In genomic region chr12:6462234-6462995, GRCh38 we compare ENCODE assay signal across 11 cellular contexts. TPM values are rescaled to one million over a fixed set of nuclear protein-coding genes. Genes with fewer than 3 reads are reported as not detected.
DNase-seq lines count a peak whose midpoint lies in the region; ATAC-seq, FAIRE-seq and TF ChIP-seq lines count a peak whose summit lies in the region.
"Had no signal": no experiment of that assay in that cellular context is flagged by ENCODE, and none has a peak within 500 bp of the region (broad histone marks: within the 10 kb centered on the region; RNA-seq: fewer than 3 reads in every experiment).

No MANE protein-coding gene starts in this region.

- in situ Hi-C loops in GM12878 (cut with MboI) = loop anchor here (5.0 kb wide), 1 partner anchor 35 kb away; no protein-coding TSS in a partner anchor

- RAD21 ChIA-PET in GM12878 (lab: Charles Lee; ENCODE audit: unreplicated experiment) = interaction anchor here (0.6 to 8.8 kb wide), 18 partner anchors 8 to 232 kb away, joined by 3 to 319 read pairs (median 5); partner anchors contain the start of genes CD27, MRPL51, TAPBPL and VAMP1

- H4K20me1 ChIP-seq in GM12878 (ENCODE audit: control insufficient read depth, insufficient read depth) = no peaks in the 10 kb centered on the region

- POLR2A ChIA-PET in GM12878 (lab: Charles Lee) = interaction anchor here (0.6 to 10.3 kb wide), 13 partner anchors 8 to 173 kb away, joined by 3 to 384 read pairs (median 4); partner anchors contain the start of genes CD27, GAPDH, MRPL51 and TAPBPL

- no peak for TF ChIP-seq EP300 in GM12878 (IDR thresholded peaks at IDR 0.05; ENCODE audit: borderline replicate concordance in 1 of 2, control insufficient read depth in 1 of 2, low read depth in 2 of 2, low read length in 2 of 2)

- TF ChIP-seq CTCF in GM12865 (IDR thresholded peaks at IDR 0.05; ENCODE audit: insufficient read depth, low read depth, low read length, missing control alignments) (no peak), GM12878 (IDR thresholded peaks at IDR 0.05 in 2 of 3, conservative IDR thresholded peaks at IDR 0.05 in 1 of 3; ENCODE audit: control insufficient read depth in 2 of 3, extremely low read depth in 1 of 3, insufficient read depth in 1 of 3, low read depth in 3 of 3, low read length in 3 of 3) (no peak)

- intact Hi-C loops in GM12878 (cut with micrococcal nuclease; ENCODE audit: unreplicated experiment) = no loop called here

- H3K27ac ChIP-seq in KOPT-K1 (ENCODE audit: low read depth, low read length, poor library complexity, severe bottlenecking) (peak overlapping the region; percentile 95), GM12878 (ENCODE audit: control insufficient read depth, insufficient read depth) (peak overlapping the region; percentile 89), rectal smooth muscle tissue (ENCODE audit: low read depth, low read length) (no peak overlapping the region)
- H3K27ac ChIP-seq: uterus had no signal

- no peak overlapping the region for H2AFZ ChIP-seq in GM12878 (ENCODE audit: control insufficient read depth, low read depth, low read length)

- no peak for TF ChIP-seq RAD21 in GM12878 (IDR thresholded peaks at IDR 0.05; ENCODE audit: insufficient read depth, low read depth, low read length)

- CTCF ChIA-PET in GM12878 (lab: Yijun Ruan, JAX) = interaction anchor here (0.6 to 7.3 kb wide), 15 partner anchors 11 to 474 kb away, joined by 3 to 147 read pairs (median 5); partner anchors contain the start of genes CD27 and TAPBPL

- no peak for DNase-seq in GM12865 (ENCODE audit: low read depth)
- no peak for DNase-seq in GM12878 (ENCODE audit: low read depth, low spot score)
- no peak for DNase-seq in OCI-M1 (lab: John Stamatoyannopoulos, UW)
- DNase-seq in SIG-M5 treated with dmso at 0.1 percent for 504 hours (lab: John Stamatoyannopoulos, UW; ENCODE audit: unreplicated experiment) = no peak
- DNase-seq in AG08395 (ENCODE audit: low spot score) = no peak
- DNase-seq: NCI-H1417 treated with DMSO at 0.1 percent for 48 hours, uterus had no signal

- ATAC-seq in GM12878 (no peak; the same call in 2 of the 3 replicates), GM19452 (IDR thresholded peaks at IDR 0.05; ENCODE audit: unreplicated experiment) (no peak)

- H3K27me3 ChIP-seq in GM12878 (replicated peaks in 1 of 2; ENCODE audit: control insufficient read depth in 2 of 2, insufficient read depth in 2 of 2, low read length in 1 of 2) (no peaks in the 10 kb centered on the region), rectal smooth muscle tissue (ENCODE audit: control insufficient read depth, insufficient read depth, low read length) (no peaks in the 10 kb centered on the region)
- H3K27me3 ChIP-seq: uterus had no signal

- H3K4me3 ChIP-seq in GM12865 (ENCODE audit: low read depth, low read length) (peak overlapping the region; percentile 53), GM12878 (peak overlapping the region; percentile 19), rectal smooth muscle tissue (ENCODE audit: low read length) (no peak overlapping the region)
- H3K4me3 ChIP-seq: lung, uterus had no signal

- H3K4me2 ChIP-seq in GM12878 (ENCODE audit: control insufficient read depth, insufficient read depth) = peak overlapping the region; percentile 75

- peak overlapping the region; percentile 64 for H3K9ac ChIP-seq in GM12878 (ENCODE audit: control insufficient read depth, insufficient read depth, low read length)
- peak overlapping the region; percentile 10 for H3K9ac ChIP-seq in rectal smooth muscle tissue (ENCODE audit: low read length)

- peaks cover 63% of the 10 kb centered on the region for H3K79me2 ChIP-seq in GM12878 (ENCODE audit: control insufficient read depth, insufficient read depth, low read length)

- 71% methylated on average over 14 of the region's 14 CpGs for WGBS in GM12878 (ENCODE audit: insufficient coverage, insufficient replicate concordance, low lambda C conversion rate, missing lambda C conversion rate)

- TSS peak; percentile 66 for BruUV-seq in GM12878 (replicated peaks; lab: Mats Ljungman, UMichigan)

- peaks cover 51% of the 10 kb centered on the region for H3K4me1 ChIP-seq in GM12878 (ENCODE audit: control insufficient read depth, insufficient read depth, low read length)
- H3K4me1 ChIP-seq in rectal smooth muscle tissue (ENCODE audit: control insufficient read depth, insufficient read depth, low read length) = peaks cover 2% of the 10 kb centered on the region
- H3K4me1 ChIP-seq: uterus had no signal

- FAIRE-seq in GM12878 (lab: Jason Lieb, UNC) = no peak

- H3K9me3 ChIP-seq in KOPT-K1 (ENCODE audit: insufficient read depth, low read length, poor library complexity, severe bottlenecking) (no peaks in the 10 kb centered on the region), GM12878 (replicated peaks; ENCODE audit: control insufficient read depth, insufficient read depth, low read length) (no peaks in the 10 kb centered on the region)
- H3K9me3 ChIP-seq: uterus had no signal

- H3K36me3 ChIP-seq in KOPT-K1 (ENCODE audit: insufficient read depth, low read length) (peaks cover 91% of the 10 kb centered on the region), GM12878 (ENCODE audit: control insufficient read depth in 2 of 2, insufficient read depth in 2 of 2, low read length in 1 of 2) (peaks cover 32 to 46% of the 10 kb centered on the region in 2 experiments), rectal smooth muscle tissue (ENCODE audit: control insufficient read depth, insufficient read depth, low read length) (peaks cover 61% of the 10 kb centered on the region)
- H3K36me3 ChIP-seq: uterus had no signal

- TF ChIP-seq POLR2A in GM12878 (IDR thresholded peaks at IDR 0.05; ENCODE audit: low read depth, low read length) = peak; percentile 11; the same call in 1 of the 2 replicates

- SMC1A ChIA-PET in GM12878 (lab: Charles Lee; ENCODE audit: uncharacterized antibody, unreplicated experiment) = interaction anchor here (0.6 to 8.7 kb wide), 15 partner anchors 8 to 249 kb away, joined by 3 to 169 read pairs (median 5); partner anchors contain the start of genes CD27, TAPBPL and VAMP1

RNA-seq across cellular contexts. Expression of gene VAMP1, which starts 8.1 kb away (rescaled TPM):
- total RNA-seq in GM12878 (2013; cell fraction: nucleolus; rRNA removed) = 46.0 and 47.7 TPM in 2 replicates
- total RNA-seq in GM12878 (2014; rRNA removed) (28.9 and 31.5 TPM in 2 replicates), GM12878 (2014; rRNA removed; fragmentation: Illumina TruSeq; extraction: Trizol) (14.8 and 16.6 TPM in 2 replicates), GM12878 (2021) (26.0 and 26.2 TPM in 2 replicates)
- polyA plus RNA-seq in GM12878 (2011; ENCODE audit: low read depth) = 23.5 TPM
- polyA plus RNA-seq in GM12878 (2011; rRNA removed) (37.1 and 41.3 TPM in 2 replicates), GM12878 (2014; fragmentation: Illumina TruSeq; extraction: Trizol) (32.3 and 36.1 TPM in 2 replicates), GM12878 (2014; fragmentation: Nextera tagmentation; extraction: Ambion mirVana) (1 to 10 TPM; 4.8 to 8.8 TPM), GM12878 (2014; rRNA removed) (121 and 123 TPM in 2 replicates), GM12878 (2016; fragmentation: Nextera tagmentation; extraction: Ambion mirVana) (10 to 100 TPM; 25.9 to 28.9 TPM)
- polyA plus RNA-seq in GM12878 (2011; cell fraction: cytosol; rRNA removed) = 43.5 and 45.8 TPM in 2 replicates
- polyA plus RNA-seq in GM12878 (2011; cell fraction: nucleus; rRNA removed) = 155 and 209 TPM in 2 replicates
- 33.3 and 39.4 TPM in 2 replicates for polyA plus RNA-seq in GM12878 (2012)
- 15.5 and 19.4 TPM in 2 replicates for polyA minus RNA-seq in GM12878 (2011; rRNA and poly(A)+ RNA removed)
- polyA minus RNA-seq in GM12878 (2011; cell fraction: cytosol; rRNA and poly(A)+ RNA removed) = 8.6 and 14.3 TPM in 2 replicates
- polyA minus RNA-seq in GM12878 (2011; cell fraction: nucleus; rRNA and poly(A)+ RNA removed) = 19.2 and 24.9 TPM in 2 replicates

RNA-seq across cellular contexts. Expression of gene TAPBPL, which starts 10.6 kb away (rescaled TPM):
- total RNA-seq in GM12878 (2013; cell fraction: nucleolus; rRNA removed) = 134 and 138 TPM in 2 replicates
- 39.1 and 40.4 TPM in 2 replicates for total RNA-seq in GM12878 (2014; rRNA removed)
- total RNA-seq in GM12878 (2014; rRNA removed; fragmentation: Illumina TruSeq; extraction: Trizol) = 24.7 and 25.0 TPM in 2 replicates
- total RNA-seq in GM12878 (2021) = 26.4 and 29.0 TPM in 2 replicates
- 11.0 TPM for polyA plus RNA-seq in GM12878 (2011; ENCODE audit: low read depth)
- 28.5 and 45.0 TPM in 2 replicates for polyA plus RNA-seq in GM12878 (2011; rRNA removed)
- 58.4 and 72.0 TPM in 2 replicates for polyA plus RNA-seq in GM12878 (2011; cell fraction: cytosol; rRNA removed)
- 125 and 140 TPM in 2 replicates for polyA plus RNA-seq in GM12878 (2011; cell fraction: nucleus; rRNA removed)
- 28.1 and 29.4 TPM in 2 replicates for polyA plus RNA-seq in GM12878 (2012)
- polyA plus RNA-seq in GM12878 (2014; fragmentation: Illumina TruSeq; extraction: Trizol) = 13.0 and 26.4 TPM in 2 replicates
- polyA plus RNA-seq in GM12878 (2014; fragmentation: Nextera tagmentation; extraction: Ambion mirVana) = 10 to 100 TPM; 12.4 to 20.9 TPM
- 40.4 and 43.1 TPM in 2 replicates for polyA plus RNA-seq in GM12878 (2014; rRNA removed)
- 10 to 100 TPM; 33.3 to 39.9 TPM for polyA plus RNA-seq in GM12878 (2016; fragmentation: Nextera tagmentation; extraction: Ambion mirVana)
- polyA minus RNA-seq in GM12878 (2011; rRNA and poly(A)+ RNA removed) = 33.4 and 60.3 TPM in 2 replicates
- 11.2 and 13.9 TPM in 2 replicates for polyA minus RNA-seq in GM12878 (2011; cell fraction: cytosol; rRNA and poly(A)+ RNA removed)
- polyA minus RNA-seq in GM12878 (2011; cell fraction: nucleus; rRNA and poly(A)+ RNA removed) = 36.0 and 56.5 TPM in 2 replicates

RNA-seq across cellular contexts. Expression of gene CD27, which starts 17.7 kb away (rescaled TPM):
- 30.2 TPM in 2 replicates for total RNA-seq in GM12878 (2013; cell fraction: nucleolus; rRNA removed)
- total RNA-seq in GM12878 (2014; rRNA removed) (164 and 184 TPM in 2 replicates), GM12878 (2014; rRNA removed; fragmentation: Illumina TruSeq; extraction: Trizol) (66.8 and 66.9 TPM in 2 replicates), GM12878 (2021) (116 and 117 TPM in 2 replicates)
- 81.7 TPM for polyA plus RNA-seq in GM12878 (2011; ENCODE audit: low read depth)
- polyA plus RNA-seq in GM12878 (2011; rRNA removed) (14.7 and 32.0 TPM in 2 replicates), GM12878 (2014; fragmentation: Illumina TruSeq; extraction: Trizol) (24.2 and 96.1 TPM in 2 replicates), GM12878 (2014; fragmentation: Nextera tagmentation; extraction: Ambion mirVana) (10 to 100 TPM in 1 of 2 experiments, 1 to 10 TPM in 1; 4.9 to 15.0 TPM), GM12878 (2014; rRNA removed) (140 and 158 TPM in 2 replicates), GM12878 (2016; fragmentation: Nextera tagmentation; extraction: Ambion mirVana) (100 to 1,000 TPM; 127 to 135 TPM)
- 51.3 and 56.6 TPM in 2 replicates for polyA plus RNA-seq in GM12878 (2011; cell fraction: cytosol; rRNA removed)
- polyA plus RNA-seq in GM12878 (2011; cell fraction: nucleus; rRNA removed) = 21.4 TPM in 2 replicates
- polyA plus RNA-seq in GM12878 (2012) = 142 and 178 TPM in 2 replicates
- 24.5 and 40.9 TPM in 2 replicates for polyA minus RNA-seq in GM12878 (2011; rRNA and poly(A)+ RNA removed)
- polyA minus RNA-seq in GM12878 (2011; cell fraction: cytosol; rRNA and poly(A)+ RNA removed) = 11.7 and 13.5 TPM in 2 replicates
- polyA minus RNA-seq in GM12878 (2011; cell fraction: nucleus; rRNA and poly(A)+ RNA removed) = 8.7 and 10.6 TPM in 2 replicates

RNA-seq across cellular contexts. Expression of gene MRPL51, which starts 30.6 kb away (rescaled TPM):
- total RNA-seq in GM12878 (2013; cell fraction: nucleolus; rRNA removed) = 9.8 and 10.5 TPM in 2 replicates
- 137 and 175 TPM in 2 replicates for total RNA-seq in GM12878 (2014; rRNA removed)
- total RNA-seq in GM12878 (2014; rRNA removed; fragmentation: Illumina TruSeq; extraction: Trizol) = 254 and 259 TPM in 2 replicates
- 275 and 276 TPM in 2 replicates for total RNA-seq in GM12878 (2021)
- 71.7 TPM for polyA plus RNA-seq in GM12878 (2011; ENCODE audit: low read depth)
- 159 and 252 TPM in 2 replicates for polyA plus RNA-seq in GM12878 (2011; rRNA removed)
- 119 and 123 TPM in 2 replicates for polyA plus RNA-seq in GM12878 (2011; cell fraction: cytosol; rRNA removed)
- polyA plus RNA-seq in GM12878 (2011; cell fraction: nucleus; rRNA removed) = 64.4 and 67.0 TPM in 2 replicates
- 159 and 228 TPM in 2 replicates for polyA plus RNA-seq in GM12878 (2012)
- polyA plus RNA-seq in GM12878 (2014; fragmentation: Illumina TruSeq; extraction: Trizol) = 241 and 255 TPM in 2 replicates
- 1,000 to 10,000 TPM in 1 of 2 experiments, 100 to 1,000 TPM in 1; 908 to 1,202 TPM for polyA plus RNA-seq in GM12878 (2014; fragmentation: Nextera tagmentation; extraction: Ambion mirVana)
- 167 and 183 TPM in 2 replicates for polyA plus RNA-seq in GM12878 (2014; rRNA removed)
- polyA plus RNA-seq in GM12878 (2016; fragmentation: Nextera tagmentation; extraction: Ambion mirVana) = 100 to 1,000 TPM; 583 to 588 TPM
- polyA minus RNA-seq in GM12878 (2011; rRNA and poly(A)+ RNA removed) = 29.2 and 48.2 TPM in 2 replicates
- polyA minus RNA-seq in GM12878 (2011; cell fraction: cytosol; rRNA and poly(A)+ RNA removed) = 18.4 and 20.6 TPM in 2 replicates
- polyA minus RNA-seq in GM12878 (2011; cell fraction: nucleus; rRNA and poly(A)+ RNA removed) = 15.7 and 20.9 TPM in 2 replicates

RNA-seq across cellular contexts. Expression of gene NCAPD2, which starts 31.5 kb away (rescaled TPM):
- 64.5 and 66.0 TPM in 2 replicates for total RNA-seq in GM12878 (2013; cell fraction: nucleolus; rRNA removed)
- total RNA-seq in GM12878 (2014; rRNA removed) (141 and 144 TPM in 2 replicates), GM12878 (2014; rRNA removed; fragmentation: Illumina TruSeq; extraction: Trizol) (96.9 and 98.2 TPM in 2 replicates), GM12878 (2021) (110 and 113 TPM in 2 replicates)
- polyA plus RNA-seq in GM12878 (2011; ENCODE audit: low read depth) = 34.6 TPM
- polyA plus RNA-seq in GM12878 (2011; rRNA removed) (84.0 and 160 TPM in 2 replicates), GM12878 (2014; fragmentation: Illumina TruSeq; extraction: Trizol) (110 and 146 TPM in 2 replicates), GM12878 (2014; fragmentation: Nextera tagmentation; extraction: Ambion mirVana) (10 to 100 TPM; 24.2 to 32.8 TPM), GM12878 (2014; rRNA removed) (114 TPM in 2 replicates), GM12878 (2016; fragmentation: Nextera tagmentation; extraction: Ambion mirVana) (100 to 1,000 TPM; 105 to 108 TPM)
- polyA plus RNA-seq in GM12878 (2011; cell fraction: cytosol; rRNA removed) = 138 and 147 TPM in 2 replicates
- polyA plus RNA-seq in GM12878 (2011; cell fraction: nucleus; rRNA removed) = 98.8 and 145 TPM in 2 replicates
- polyA plus RNA-seq in GM12878 (2012) = 50.7 and 70.2 TPM in 2 replicates
- 165 and 222 TPM in 2 replicates for polyA minus RNA-seq in GM12878 (2011; rRNA and poly(A)+ RNA removed)
- polyA minus RNA-seq in GM12878 (2011; cell fraction: cytosol; rRNA and poly(A)+ RNA removed) = 89.0 and 105 TPM in 2 replicates
- polyA minus RNA-seq in GM12878 (2011; cell fraction: nucleus; rRNA and poly(A)+ RNA removed) = 67.3 and 111 TPM in 2 replicates
